33 cellular contexts compared by ENCODE assay signal in genomic region chr6:70843328-70843918, GRCh38.
DNase-seq lines count a peak whose midpoint lies in the region; ATAC-seq, FAIRE-seq and TF ChIP-seq lines count a peak whose summit lies in the region.
"Had no signal": no experiment of that assay in that cellular context is flagged by ENCODE, and none has a peak within 500 bp of the region (broad histone marks: within the 10 kb centered on the region; RNA-seq: fewer than 3 reads in every experiment).

No MANE protein-coding gene starts in this region.

- H3K27ac Mint-ChIP-seq in activated CD4-positive, alpha-beta memory T cell treated with anti-CD3 and anti-CD28 coated beads, Interleukin-2, amount 10 ng/mL, durations not matched to agents 7 days and 5 days: no peak overlapping the region
- H3K27ac Mint-ChIP-seq: activated naive CD8-positive, alpha-beta T cell treated with anti-CD3 and anti-CD28 coated beads, Interleukin-2, amount 50 U/mL, for 24 hours; activated T-cell treated with anti-CD3 and anti-CD28 coated beads, Interleukin-2, amount 50 U/mL, for 24 hours; CD4-positive, alpha-beta T cell; dendritic cell treated with granulocyte-macrophage colony-stimulating factor and Interleukin-4, amounts not matched to agents 40 ng/mL and 50 ng/mL, for 4 days; memory B cell; stimulated activated naive B cell treated with anti-CD40 and anti-IgM and Interleukin-4, amounts not matched to agents 10 μg/mL and 1 μg/mL and 100 μg/mL, for 72 hours had no signal

- H3K36me3 ChIP-seq in K562 (ENCODE audit: control insufficient read depth, insufficient read depth, low read length) (no peaks in the 10 kb centered on the region), small intestine (ENCODE audit: control insufficient read depth in 2 of 2, insufficient read depth in 2 of 2, low read length in 2 of 2) (peaks cover 0 to under 1% of the 10 kb centered on the region in 2 donors)
- H3K36me3 ChIP-seq: suprapubic skin had no signal

- POLR2A ChIA-PET in K562 (lab: Yijun Ruan, JAX): no interaction called here
- POLR2A ChIA-PET in activated CD4-positive, alpha-beta memory T cell treated with anti-CD3 and anti-CD28 coated beads, Interleukin-2, amount 10 ng/mL, durations not matched to agents 7 days and 5 days (lab: Charles Lee): no interaction called here

- H3K9ac ChIP-seq in K562 (ENCODE audit: insufficient read depth in 1 of 2, low read depth in 2 of 2, low read length in 2 of 2): no peak overlapping the region
- H3K9ac ChIP-seq: parathyroid adenoma had no signal

- peak; percentile 17 to 30 (median 21); a peak in 2 of 6 replicates for TF ChIP-seq CTCF in K562 (IDR thresholded peaks at IDR 0.05 in 2 of 3, conservative IDR thresholded peaks at IDR 0.05 in 1 of 3; ENCODE audit: insufficient read depth in 2 of 3, low read depth in 1 of 3, low read length in 3 of 3)

- peaks cover 20% of the 10 kb centered on the region for H3K36me3 Mint-ChIP-seq in activated CD4-positive, alpha-beta memory T cell treated with anti-CD3 and anti-CD28 coated beads, Interleukin-2, amount 10 ng/mL, durations not matched to agents 7 days and 5 days (ENCODE audit: low read depth)

- FAIRE-seq in K562 (lab: Jason Lieb, UNC) (no peak), small intestine (lab: Jason Lieb, UNC) (no peak)
- FAIRE-seq: frontal cortex, G401.6 had no signal

- H3K4me3 ChIP-seq in K562: no peak overlapping the region
- no peak overlapping the region for H3K4me3 ChIP-seq in small intestine (ENCODE audit: low read depth in 1 of 2, low read length in 2 of 2)
- H3K4me3 ChIP-seq: esophagus squamous epithelium, suprapubic skin had no signal

- no peaks in the 10 kb centered on the region for H3K9me1 ChIP-seq in K562 (ENCODE audit: control insufficient read depth, insufficient read depth, low read length)

- ATAC-seq in K562: 0 out of 3 replicates have a peak, but pooled peaks have one; percentile 33
- no peak for ATAC-seq in HG03196 (IDR thresholded peaks at IDR 0.05; ENCODE audit: unreplicated experiment)
- ATAC-seq: activated naive CD8-positive, alpha-beta T cell treated with anti-CD3 and anti-CD28 coated beads, Interleukin-2, amount 50 U/mL, for 24 hours; left cardiac atrium; right cardiac atrium; Right ventricle myocardium inferior; SK-N-SH treated with all-trans-retinoic acid at 6 μM for 48 hours; stimulated activated naive B cell treated with anti-CD40 and anti-IgM and Interleukin-4, amounts not matched to agents 10 μg/mL and 1 μg/mL and 100 μg/mL, for 72 hours had no signal

- no peaks in the 10 kb centered on the region for H3K4me1 Mint-ChIP-seq in activated CD4-positive, alpha-beta memory T cell treated with anti-CD3 and anti-CD28 coated beads, Interleukin-2, amount 10 ng/mL, durations not matched to agents 7 days and 5 days

- peak in 1 of 2 experiments; percentile 21; a peak in 1 of 4 replicates for TF ChIP-seq RAD21 in K562 (CRISPR knock-in tag; conservative IDR thresholded peaks at IDR 0.05 in 1 of 2, IDR thresholded peaks at IDR 0.05 in 1 of 2)

- no peaks in the 10 kb centered on the region for H3K9me3 ChIP-seq in K562 (replicated peaks; ENCODE audit: control insufficient read depth, insufficient read depth, low read depth, low read length)
- no peaks in the 10 kb centered on the region for H3K9me3 ChIP-seq in small intestine (ENCODE audit: control insufficient read depth, low read depth)
- H3K9me3 ChIP-seq: esophagus squamous epithelium, suprapubic skin had no signal

- H3K27me3 ChIP-seq in K562 (ENCODE audit: control insufficient read depth in 2 of 2, insufficient read depth in 2 of 2, low read length in 2 of 2) (no peaks in the 10 kb centered on the region), small intestine (ENCODE audit: control insufficient read depth in 2 of 2, insufficient read depth in 2 of 2, low read length in 2 of 2) (no peaks in the 10 kb centered on the region)
- H3K27me3 ChIP-seq: esophagus squamous epithelium, suprapubic skin had no signal

- WGBS in K562 (ENCODE audit: insufficient coverage, low coverage, missing lambda C conversion rate): 21% methylated on average over 4 of the region's 4 CpGs
- WGBS in small intestine, 3 donors: 78 to 82% (median 80%) methylated on average over 4 of the region's 4 CpGs

- no peaks in the 10 kb centered on the region for H3K27me3 Mint-ChIP-seq in activated CD4-positive, alpha-beta memory T cell treated with anti-CD3 and anti-CD28 coated beads, Interleukin-2, amount 10 ng/mL, durations not matched to agents 7 days and 5 days
- H3K27me3 Mint-ChIP-seq: activated naive CD8-positive, alpha-beta T cell treated with anti-CD3 and anti-CD28 coated beads, Interleukin-2, amount 50 U/mL, for 24 hours; activated T-cell treated with anti-CD3 and anti-CD28 coated beads, Interleukin-2, amount 50 U/mL, for 24 hours; CD4-positive, alpha-beta T cell; dendritic cell treated with granulocyte-macrophage colony-stimulating factor and Interleukin-4, amounts not matched to agents 40 ng/mL and 50 ng/mL, for 4 days; memory B cell; stimulated activated naive B cell treated with anti-CD40 and anti-IgM and Interleukin-4, amounts not matched to agents 10 μg/mL and 1 μg/mL and 100 μg/mL, for 72 hours had no signal

- intact Hi-C loops in K562 (cut with micrococcal nuclease): no loop called here

- H3K27ac ChIP-seq in K562 (ENCODE audit: extremely low read depth, low read depth, low read length): no peak overlapping the region
- H3K27ac ChIP-seq in small intestine (ENCODE audit: low read depth in 1 of 2, low read length in 1 of 2): no peak overlapping the region
- H3K27ac ChIP-seq: 22Rv1, esophagus squamous epithelium, parathyroid adenoma, suprapubic skin had no signal

- in situ Hi-C loops in K562 (cut with MboI): no loop called here

- no peak overlapping the region for H2AFZ ChIP-seq in K562 (ENCODE audit: low read depth, low read length)
- H2AFZ ChIP-seq: parathyroid adenoma had no signal

- DNase-seq in DMS 273 (lab: John Stamatoyannopoulos, UW; ENCODE audit: unreplicated experiment) (peak; percentile 6), DMS 273 treated with DMSO at 0.1 percent for 48 hours (lab: John Stamatoyannopoulos, UW) (no peak), NCI-H69 (lab: John Stamatoyannopoulos, UW) (peak; percentile 41), K562 (ENCODE audit: extremely low read depth in 1 of 4, low spot score in 3 of 4) (no peak), small intestine (peak; percentile 10), NCI-H2171 treated with DMSO at 0.1 percent for 48 hours (lab: John Stamatoyannopoulos, UW) (no peak)
- DNase-seq in activated CD4-positive, alpha-beta memory T cell treated with anti-CD3 and anti-CD28 coated beads, Interleukin-2, amount 10 ng/mL, durations not matched to agents 7 days and 5 days: no peak
- DNase-seq: activated CD4-positive, alpha-beta T cell treated with anti-CD3 and anti-CD28 coated beads for 48 hours; activated gamma-delta T cell; activated naive CD8-positive, alpha-beta T cell treated with anti-CD3 and anti-CD28 coated beads, Interleukin-2, amount 50 U/mL, for 24 hours; activated T-cell treated with anti-CD3 and anti-CD28 coated beads, Interleukin-2, amount 50 U/mL, for 24 hours; caudate nucleus; CD4-positive, alpha-beta T cell; DMS153; esophagus squamous epithelium; left cardiac atrium; NCI-H1048; NCI-H1694; OCI-M1; right cardiac atrium; stimulated activated CD4-positive, alpha-beta T cell treated with anti-CD3 and anti-CD28 coated beads, Interleukin-4, amount 100 ng/mL, for 4 hours; stimulated activated naive B cell treated with anti-CD40 and anti-IgM and Interleukin-4, amounts not matched to agents 10 μg/mL and 1 μg/mL and 100 μg/mL, for 72 hours had no signal

- CTCF ChIA-PET in K562 (lab: Yijun Ruan, JAX; ENCODE audit: low intra/inter-chr PET ratio): no interaction called here
- CTCF ChIA-PET in activated CD4-positive, alpha-beta memory T cell treated with anti-CD3 and anti-CD28 coated beads, Interleukin-2, amount 10 ng/mL, durations not matched to agents 7 days and 5 days (lab: Charles Lee): interaction anchor here (0.6 to 0.7 kb wide), 2 partner anchors 136 to 138 kb away, joined by 3 to 4 read pairs; no protein-coding TSS in a partner anchor

- peaks cover 0 to 6% of the 10 kb centered on the region in 2 experiments; a peak in 2 of 5 replicates for H3K4me1 ChIP-seq in K562 (replicated peaks in 1 of 2; ENCODE audit: control insufficient read depth in 2 of 2, insufficient read depth in 2 of 2, low read length in 2 of 2)
- H3K4me1 ChIP-seq in small intestine (ENCODE audit: control insufficient read depth in 2 of 2, insufficient read depth in 1 of 2, low read depth in 1 of 2, low read length in 1 of 2): no peaks in the 10 kb centered on the region
- H3K4me1 ChIP-seq: parathyroid adenoma, suprapubic skin had no signal

- no peak overlapping the region for H3K4me2 ChIP-seq in K562 (ENCODE audit: insufficient read depth, low read length)

- no peaks in the 10 kb centered on the region for H3K9me3 Mint-ChIP-seq in activated CD4-positive, alpha-beta memory T cell treated with anti-CD3 and anti-CD28 coated beads, Interleukin-2, amount 10 ng/mL, durations not matched to agents 7 days and 5 days
- H3K9me3 Mint-ChIP-seq: activated naive CD8-positive, alpha-beta T cell treated with anti-CD3 and anti-CD28 coated beads, Interleukin-2, amount 50 U/mL, for 24 hours; activated T-cell treated with anti-CD3 and anti-CD28 coated beads, Interleukin-2, amount 50 U/mL, for 24 hours; CD4-positive, alpha-beta T cell; dendritic cell treated with granulocyte-macrophage colony-stimulating factor and Interleukin-4, amounts not matched to agents 40 ng/mL and 50 ng/mL, for 4 days; memory B cell; neural crest cell; stimulated activated naive B cell treated with anti-CD40 and anti-IgM and Interleukin-4, amounts not matched to agents 10 μg/mL and 1 μg/mL and 100 μg/mL, for 72 hours had no signal

- TF ChIP-seq EP300 in K562 (IDR thresholded peaks at IDR 0.05; ENCODE audit: low read length): no peak

- no peak for TF ChIP-seq POLR2A in K562 (conservative IDR thresholded peaks at IDR 0.05)

- no TSS peak for BruUV-seq in K562 (replicated peaks; lab: Mats Ljungman, UMichigan)

- H4K20me1 ChIP-seq in K562 (replicated peaks; ENCODE audit: control insufficient read depth, insufficient read depth, low read length): peaks cover 2% of the 10 kb centered on the region; the same call in 1 of the 2 replicates

- no peak overlapping the region for H3K4me3 Mint-ChIP-seq in activated CD4-positive, alpha-beta memory T cell treated with anti-CD3 and anti-CD28 coated beads, Interleukin-2, amount 10 ng/mL, durations not matched to agents 7 days and 5 days
- H3K4me3 Mint-ChIP-seq: activated naive CD8-positive, alpha-beta T cell treated with anti-CD3 and anti-CD28 coated beads, Interleukin-2, amount 50 U/mL, for 24 hours; activated T-cell treated with anti-CD3 and anti-CD28 coated beads, Interleukin-2, amount 50 U/mL, for 24 hours; CD4-positive, alpha-beta T cell; dendritic cell treated with granulocyte-macrophage colony-stimulating factor and Interleukin-4, amounts not matched to agents 40 ng/mL and 50 ng/mL, for 4 days; memory B cell; neural crest cell; stimulated activated naive B cell treated with anti-CD40 and anti-IgM and Interleukin-4, amounts not matched to agents 10 μg/mL and 1 μg/mL and 100 μg/mL, for 72 hours had no signal

- H3K79me2 ChIP-seq in K562 (ENCODE audit: control insufficient read depth, insufficient read depth, low read length): no peaks in the 10 kb centered on the region
- H3K79me2 ChIP-seq: parathyroid adenoma had no signal

TF ChIP-seq in K562, 482 proteins besides CTCF, POLR2A, EP300 and RAD21 (continues in another document):
- no peak for TF ChIP-seq ZBTB7A (IDR thresholded peaks at IDR 0.05; ENCODE audit: borderline replicate concordance, control insufficient read depth, low read depth, low read length)

Comparison
In these comparisons a context has a peak if more than half of its experiments do, and no peak if none do; other contexts are left out.
1. DNase-seq: peak in DMS 273 (single experiment), NCI-H69 (single experiment) and small intestine (single experiment); none in DMS 273 treated with DMSO at 0.1 percent for 48 hours (single experiment), K562 (0 of 4), NCI-H2171 treated with DMSO at 0.1 percent for 48 hours (single experiment) and activated CD4-positive, alpha-beta memory T cell treated with anti-CD3 and anti-CD28 coated beads, Interleukin-2, amount 10 ng/mL, durations not matched to agents 7 days and 5 days (single experiment).